20 cellular contexts compared by ENCODE assay signal in genomic region chr3:152786977-152787681, GRCh38.
"Had no signal": no experiment of that assay in that cellular context is flagged by ENCODE, and none has a peak within 500 bp of the region (broad histone marks: within the 10 kb centered on the region; RNA-seq: fewer than 3 reads in every experiment).

No MANE protein-coding gene starts in this region.

- DNase-seq: activated CD4-positive, alpha-beta T cell treated with anti-CD3 and anti-CD28 coated beads for 4 hours; activated CD8-positive, alpha-beta memory T cell treated with anti-CD3 and anti-CD28 coated beads, Interleukin-2, amount 50 U/mL, for 4 hours; activated CD8-positive, alpha-beta T cell treated with anti-CD3 and anti-CD28 coated beads for 36 hours; activated gamma-delta T cell treated with Interleukin-2 at 50 U/mL for 16 hours; activated naive CD4-positive, alpha-beta T cell treated with anti-CD3 and anti-CD28 coated beads, Interleukin-2, amount 10 ng/mL, durations not matched to agents 7 days and 5 days; activated naive CD8-positive, alpha-beta T cell treated with anti-CD3 and anti-CD28 coated beads for 36 hours; activated T-cell treated with anti-CD3 and anti-CD28 coated beads, Interleukin-2, amount 50 U/mL, for 72 hours; anterior cingulate cortex; caudate nucleus; MM.1S; NCI-H1048; NCI-H146; NCI-H187 treated with DMSO at 0.1 percent for 48 hours; NCI-H2081 treated with DMSO at 0.1 percent for 48 hours; NCI-H446; NCI-H524; PC-9; SHP77 treated with DMSO at 0.1 percent for 48 hours had no signal

- H3K4me3 ChIP-seq: breast epithelium, PC-9 had no signal

- ATAC-seq: activated CD4-positive, CD25-positive, alpha-beta regulatory T cell treated with anti-CD3 and anti-CD28 coated beads, Interleukin-2, amount 50 U/mL, for 24 hours; activated CD8-positive, alpha-beta T cell treated with anti-CD3 and anti-CD28 coated beads for 36 hours; activated T-cell treated with anti-CD3 and anti-CD28 coated beads, Interleukin-2, amount 50 U/mL, for 72 hours had no signal

- H3K4me1 ChIP-seq: breast epithelium had no signal

- H2AFZ ChIP-seq: PC-9 had no signal

- H3K27me3 ChIP-seq: breast epithelium had no signal

- H3K27ac ChIP-seq: breast epithelium, PC-9 had no signal

- H3K4me2 ChIP-seq: PC-9 had no signal

- H3K36me3 ChIP-seq: breast epithelium had no signal
